ENCODE assay signal across 27 cellular contexts in the genomic region with DNA sequence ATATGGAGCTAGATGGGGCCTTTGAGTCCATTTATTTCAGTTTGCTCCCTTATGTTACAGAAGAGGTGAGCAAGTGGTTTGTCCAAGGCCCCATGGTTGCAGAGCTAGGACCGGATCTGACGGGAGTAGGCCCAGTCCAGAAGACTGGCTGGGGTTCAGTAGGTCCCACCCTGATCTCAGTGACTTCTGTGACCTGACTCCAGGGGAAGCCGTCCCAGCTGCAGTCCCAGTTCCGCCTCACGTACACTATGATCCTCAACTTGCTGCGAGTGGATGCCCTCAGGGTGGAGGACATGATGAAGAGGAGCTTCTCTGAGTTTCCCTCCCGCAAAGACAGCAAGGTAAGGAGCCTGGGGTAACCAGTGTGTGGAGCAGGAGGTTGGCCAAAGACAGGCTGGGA. TPM values are rescaled to one million over a fixed set of nuclear protein-coding genes. Genes with fewer than 3 reads are reported as not detected.
"Had no signal": no experiment of that assay in that cellular context is flagged by ENCODE, and none has a peak within 500 bp of the region (broad histone marks: within the 10 kb centered on the region; RNA-seq: fewer than 3 reads in every experiment).

No MANE protein-coding gene starts in this region.

- H3K4me3 ChIP-seq: esophagus squamous epithelium, heart right ventricle, lower lobe of right lung, ovary, psoas muscle, skin epidermis, suprapubic skin had no signal

- H3K9me3 Mint-ChIP-seq: effector memory CD8-positive, alpha-beta T cell; immature natural killer cell; nephron; stimulated activated naive CD8-positive, alpha-beta T cell treated with anti-CD3 and anti-CD28 coated beads, Interleukin-15, amount 100 ng/mL, for 72 hours; type B pancreatic cell had no signal

- H3K9me3 ChIP-seq: esophagus squamous epithelium, heart right ventricle, lower lobe of right lung, ovary, psoas muscle, suprapubic skin had no signal

- ATAC-seq: effector memory CD8-positive, alpha-beta T cell; heart right ventricle; left colon; left ventricle myocardium superior; lower lobe of right lung; psoas muscle; right cardiac atrium; stimulated activated naive CD8-positive, alpha-beta T cell treated with anti-CD3 and anti-CD28 coated beads, Interleukin-15, amount 100 ng/mL, for 72 hours had no signal

- H3K4me3 Mint-ChIP-seq: effector memory CD8-positive, alpha-beta T cell; immature natural killer cell; stimulated activated naive CD8-positive, alpha-beta T cell treated with anti-CD3 and anti-CD28 coated beads, Interleukin-15, amount 100 ng/mL, for 72 hours had no signal

- H3K27ac ChIP-seq: esophagus squamous epithelium, heart right ventricle, lower lobe of right lung, ovary, psoas muscle, skin epidermis, suprapubic skin had no signal

- DNase-seq: central memory CD4-positive, alpha-beta T cell; cortex of kidney; effector memory CD8-positive, alpha-beta T cell; erythroblast; esophagus squamous epithelium; foreskin melanocyte; glutamatergic neuron; heart right ventricle; hippocampal formation; immature natural killer cell; islet precursor cell; kidney glomerular epithelial cell; left colon; left ventricle myocardium superior; lower lobe of right lung; nucleus accumbens; ovary; psoas muscle; stimulated activated CD4-positive, alpha-beta T cell treated with anti-CD3 and anti-CD28 coated beads, Interleukin-15, amount 100 ng/mL, for 24 hours; stimulated activated CD4-positive, alpha-beta T cell treated with anti-CD3 and anti-CD28 coated beads, Interleukin-2, amount 100 ng/mL, for 48 hours; stimulated activated naive CD4-positive, alpha-beta T cell; stimulated activated naive CD8-positive, alpha-beta T cell treated with anti-CD3 and anti-CD28 coated beads, Interleukin-15, amount 100 ng/mL, for 72 hours had no signal

- H3K27me3 Mint-ChIP-seq: effector memory CD8-positive, alpha-beta T cell; stimulated activated naive CD8-positive, alpha-beta T cell treated with anti-CD3 and anti-CD28 coated beads, Interleukin-15, amount 100 ng/mL, for 72 hours; type B pancreatic cell had no signal

- H3K27ac Mint-ChIP-seq: nephron, type B pancreatic cell had no signal

- H3K27me3 ChIP-seq: esophagus squamous epithelium, heart right ventricle, ovary, suprapubic skin had no signal

RNA-seq across cellular contexts. Expression of a gene that starts 15.4 kb away (rescaled TPM):
- polyA plus RNA-seq: immature natural killer cell had no signal
